Comparison of ENCODE assay signal across 1 cellular context in genomic region chr22:50178471-50178864, GRCh38.
TF ChIP-seq lines count a peak whose summit lies in the region.

No MANE protein-coding gene starts in this region.

TF ChIP-seq in H1, 55 proteins besides CTCF, POLR2A, EP300 and RAD21:
- TF ChIP-seq EZH2 (IDR thresholded peaks at IDR 0.05; ENCODE audit: low read depth, low read length, severe bottlenecking) = no peak
- TF ChIP-seq BACH1 (IDR thresholded peaks at IDR 0.05; ENCODE audit: low read length) = no peak
- TF ChIP-seq SIX5 (IDR thresholded peaks at IDR 0.05; ENCODE audit: low read depth, low read length) = no peak
- no peak for TF ChIP-seq HDAC6 (IDR thresholded peaks at IDR 0.05; ENCODE audit: low read depth, low read length)
- no peak for TF ChIP-seq ATF2 (IDR thresholded peaks at IDR 0.05; ENCODE audit: low read length)
- no peak for TF ChIP-seq ASH2L (IDR thresholded peaks at IDR 0.05; ENCODE audit: low read length)
- TF ChIP-seq E2F6 (IDR thresholded peaks at IDR 0.05) = no peak
TF ChIP-seq in H1: peak in this region for 0.
